ENCODE assay signal across 1 cellular context in the genomic region with DNA sequence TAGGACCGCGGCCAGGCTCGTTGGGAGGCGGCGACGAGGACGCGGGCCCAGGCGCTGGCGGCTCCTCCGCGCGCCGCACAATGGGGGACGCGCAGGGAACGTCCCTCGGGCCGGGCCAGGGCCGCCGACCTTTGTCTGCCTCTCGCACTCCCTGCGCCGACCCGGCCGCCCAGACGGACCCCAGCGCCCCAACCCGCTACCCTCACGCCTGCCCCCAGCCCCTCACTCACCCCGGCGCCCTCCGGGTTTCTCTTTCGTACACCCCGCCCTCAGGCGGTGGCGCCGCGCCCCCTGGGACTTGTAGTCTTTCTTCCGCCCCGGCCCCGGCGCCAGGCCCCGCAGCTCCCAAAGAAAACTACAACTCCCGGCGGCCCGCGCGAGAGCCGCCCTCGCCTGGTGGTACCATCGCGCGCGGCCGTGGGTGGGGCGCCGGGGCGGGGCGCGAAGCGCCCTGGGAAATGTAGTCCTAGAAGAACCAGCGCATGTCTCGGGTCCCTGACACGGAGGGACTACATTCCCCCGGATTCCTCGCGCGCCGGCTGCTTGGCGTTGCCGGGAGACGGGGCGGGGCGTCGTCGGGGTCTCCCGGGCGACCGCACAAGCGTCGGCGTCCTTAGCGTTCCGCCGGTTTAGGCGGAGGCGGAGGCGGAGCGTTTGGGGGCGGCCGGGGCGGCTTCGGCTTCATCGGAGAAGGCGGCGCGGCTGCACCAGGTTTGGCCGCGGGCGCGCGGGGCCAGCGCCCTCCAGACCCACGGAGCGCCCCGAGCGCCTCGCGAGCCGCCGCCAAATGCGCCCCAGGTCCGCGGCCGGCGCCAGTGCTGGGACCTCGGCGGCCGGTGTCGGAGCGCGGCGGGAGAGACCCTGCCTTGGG.
TF ChIP-seq lines count a peak whose summit lies in the region.

A gene (minus strand): TSS at position 260 of the 871 bp plus-strand sequence. CDS start 24,546 bp downstream, outside the sequence.

TF ChIP-seq in K562, 482 proteins besides CTCF, POLR2A, EP300 and RAD21 (continued from another document and continues in another):
- TF ChIP-seq, protein P1, sequence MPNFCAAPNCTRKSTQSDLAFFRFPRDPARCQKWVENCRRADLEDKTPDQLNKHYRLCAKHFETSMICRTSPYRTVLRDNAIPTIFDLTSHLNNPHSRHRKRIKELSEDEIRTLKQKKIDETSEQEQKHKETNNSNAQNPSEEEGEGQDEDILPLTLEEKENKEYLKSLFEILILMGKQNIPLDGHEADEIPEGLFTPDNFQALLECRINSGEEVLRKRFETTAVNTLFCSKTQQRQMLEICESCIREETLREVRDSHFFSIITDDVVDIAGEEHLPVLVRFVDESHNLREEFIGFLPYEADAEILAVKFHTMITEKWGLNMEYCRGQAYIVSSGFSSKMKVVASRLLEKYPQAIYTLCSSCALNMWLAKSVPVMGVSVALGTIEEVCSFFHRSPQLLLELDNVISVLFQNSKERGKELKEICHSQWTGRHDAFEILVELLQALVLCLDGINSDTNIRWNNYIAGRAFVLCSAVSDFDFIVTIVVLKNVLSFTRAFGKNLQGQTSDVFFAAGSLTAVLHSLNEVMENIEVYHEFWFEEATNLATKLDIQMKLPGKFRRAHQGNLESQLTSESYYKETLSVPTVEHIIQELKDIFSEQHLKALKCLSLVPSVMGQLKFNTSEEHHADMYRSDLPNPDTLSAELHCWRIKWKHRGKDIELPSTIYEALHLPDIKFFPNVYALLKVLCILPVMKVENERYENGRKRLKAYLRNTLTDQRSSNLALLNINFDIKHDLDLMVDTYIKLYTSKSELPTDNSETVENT (CRISPR knock-in tag; IDR thresholded peaks at IDR 0.05) = peak; percentile 56; the same call in 1 of the 2 replicates
- TF ChIP-seq, protein P2, sequence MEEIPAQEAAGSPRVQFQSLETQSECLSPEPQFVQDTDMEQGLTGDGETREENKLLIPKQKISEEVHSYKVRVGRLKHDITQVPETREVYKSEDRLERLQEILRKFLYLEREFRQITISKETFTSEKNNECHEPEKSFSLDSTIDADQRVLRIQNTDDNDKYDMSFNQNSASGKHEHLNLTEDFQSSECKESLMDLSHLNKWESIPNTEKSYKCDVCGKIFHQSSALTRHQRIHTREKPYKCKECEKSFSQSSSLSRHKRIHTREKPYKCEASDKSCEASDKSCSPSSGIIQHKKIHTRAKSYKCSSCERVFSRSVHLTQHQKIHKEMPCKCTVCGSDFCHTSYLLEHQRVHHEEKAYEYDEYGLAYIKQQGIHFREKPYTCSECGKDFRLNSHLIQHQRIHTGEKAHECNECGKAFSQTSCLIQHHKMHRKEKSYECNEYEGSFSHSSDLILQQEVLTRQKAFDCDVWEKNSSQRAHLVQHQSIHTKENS (CRISPR knock-in tag; IDR thresholded peaks at IDR 0.05) = no peak
- TF ChIP-seq BRD4 (IDR thresholded peaks at IDR 0.05) = no peak
- TF ChIP-seq, protein P3, sequence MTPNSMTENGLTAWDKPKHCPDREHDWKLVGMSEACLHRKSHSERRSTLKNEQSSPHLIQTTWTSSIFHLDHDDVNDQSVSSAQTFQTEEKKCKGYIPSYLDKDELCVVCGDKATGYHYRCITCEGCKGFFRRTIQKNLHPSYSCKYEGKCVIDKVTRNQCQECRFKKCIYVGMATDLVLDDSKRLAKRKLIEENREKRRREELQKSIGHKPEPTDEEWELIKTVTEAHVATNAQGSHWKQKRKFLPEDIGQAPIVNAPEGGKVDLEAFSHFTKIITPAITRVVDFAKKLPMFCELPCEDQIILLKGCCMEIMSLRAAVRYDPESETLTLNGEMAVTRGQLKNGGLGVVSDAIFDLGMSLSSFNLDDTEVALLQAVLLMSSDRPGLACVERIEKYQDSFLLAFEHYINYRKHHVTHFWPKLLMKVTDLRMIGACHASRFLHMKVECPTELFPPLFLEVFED (CRISPR knock-in tag; conservative IDR thresholded peaks at IDR 0.05) = no peak
- TF ChIP-seq SNIP1 (IDR thresholded peaks at IDR 0.05; ENCODE audit: low read depth) = no peak
- no peak for TF ChIP-seq NCOA6 (IDR thresholded peaks at IDR 0.05)
- no peak for TF ChIP-seq LEF1 (IDR thresholded peaks at IDR 0.05)
- no peak for TF ChIP-seq ZSCAN32 (CRISPR knock-in tag; IDR thresholded peaks at IDR 0.05)
- TF ChIP-seq SPI1 (IDR thresholded peaks at IDR 0.05; ENCODE audit: borderline replicate concordance, low read depth, low read length) = no peak
- TF ChIP-seq ZBTB7A (IDR thresholded peaks at IDR 0.05; ENCODE audit: borderline replicate concordance, control insufficient read depth, low read depth, low read length) = peak; percentile 93
- no peak for TF ChIP-seq SETDB1 (IDR thresholded peaks at IDR 0.05; ENCODE audit: low read length)
- TF ChIP-seq CREM (IDR thresholded peaks at IDR 0.05; ENCODE audit: low read depth) = peak; percentile 85
- no peak for TF ChIP-seq EZH2 (IDR thresholded peaks at IDR 0.05; ENCODE audit: borderline replicate concordance, low read depth, low read length)
- TF ChIP-seq, protein P4, sequence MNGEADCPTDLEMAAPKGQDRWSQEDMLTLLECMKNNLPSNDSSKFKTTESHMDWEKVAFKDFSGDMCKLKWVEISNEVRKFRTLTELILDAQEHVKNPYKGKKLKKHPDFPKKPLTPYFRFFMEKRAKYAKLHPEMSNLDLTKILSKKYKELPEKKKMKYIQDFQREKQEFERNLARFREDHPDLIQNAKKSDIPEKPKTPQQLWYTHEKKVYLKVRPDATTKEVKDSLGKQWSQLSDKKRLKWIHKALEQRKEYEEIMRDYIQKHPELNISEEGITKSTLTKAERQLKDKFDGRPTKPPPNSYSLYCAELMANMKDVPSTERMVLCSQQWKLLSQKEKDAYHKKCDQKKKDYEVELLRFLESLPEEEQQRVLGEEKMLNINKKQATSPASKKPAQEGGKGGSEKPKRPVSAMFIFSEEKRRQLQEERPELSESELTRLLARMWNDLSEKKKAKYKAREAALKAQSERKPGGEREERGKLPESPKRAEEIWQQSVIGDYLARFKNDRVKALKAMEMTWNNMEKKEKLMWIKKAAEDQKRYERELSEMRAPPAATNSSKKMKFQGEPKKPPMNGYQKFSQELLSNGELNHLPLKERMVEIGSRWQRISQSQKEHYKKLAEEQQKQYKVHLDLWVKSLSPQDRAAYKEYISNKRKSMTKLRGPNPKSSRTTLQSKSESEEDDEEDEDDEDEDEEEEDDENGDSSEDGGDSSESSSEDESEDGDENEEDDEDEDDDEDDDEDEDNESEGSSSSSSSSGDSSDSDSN (IDR thresholded peaks at IDR 0.05; ENCODE audit: borderline replicate concordance in 1 of 2, low read depth in 2 of 2, low read length in 2 of 2) = peak in 1 of 2 experiments; percentile 74; a peak in 1 of 4 replicates
- TF ChIP-seq ZFP1 (CRISPR knock-in tag; IDR thresholded peaks at IDR 0.05) = no peak
- TF ChIP-seq, protein P5, sequence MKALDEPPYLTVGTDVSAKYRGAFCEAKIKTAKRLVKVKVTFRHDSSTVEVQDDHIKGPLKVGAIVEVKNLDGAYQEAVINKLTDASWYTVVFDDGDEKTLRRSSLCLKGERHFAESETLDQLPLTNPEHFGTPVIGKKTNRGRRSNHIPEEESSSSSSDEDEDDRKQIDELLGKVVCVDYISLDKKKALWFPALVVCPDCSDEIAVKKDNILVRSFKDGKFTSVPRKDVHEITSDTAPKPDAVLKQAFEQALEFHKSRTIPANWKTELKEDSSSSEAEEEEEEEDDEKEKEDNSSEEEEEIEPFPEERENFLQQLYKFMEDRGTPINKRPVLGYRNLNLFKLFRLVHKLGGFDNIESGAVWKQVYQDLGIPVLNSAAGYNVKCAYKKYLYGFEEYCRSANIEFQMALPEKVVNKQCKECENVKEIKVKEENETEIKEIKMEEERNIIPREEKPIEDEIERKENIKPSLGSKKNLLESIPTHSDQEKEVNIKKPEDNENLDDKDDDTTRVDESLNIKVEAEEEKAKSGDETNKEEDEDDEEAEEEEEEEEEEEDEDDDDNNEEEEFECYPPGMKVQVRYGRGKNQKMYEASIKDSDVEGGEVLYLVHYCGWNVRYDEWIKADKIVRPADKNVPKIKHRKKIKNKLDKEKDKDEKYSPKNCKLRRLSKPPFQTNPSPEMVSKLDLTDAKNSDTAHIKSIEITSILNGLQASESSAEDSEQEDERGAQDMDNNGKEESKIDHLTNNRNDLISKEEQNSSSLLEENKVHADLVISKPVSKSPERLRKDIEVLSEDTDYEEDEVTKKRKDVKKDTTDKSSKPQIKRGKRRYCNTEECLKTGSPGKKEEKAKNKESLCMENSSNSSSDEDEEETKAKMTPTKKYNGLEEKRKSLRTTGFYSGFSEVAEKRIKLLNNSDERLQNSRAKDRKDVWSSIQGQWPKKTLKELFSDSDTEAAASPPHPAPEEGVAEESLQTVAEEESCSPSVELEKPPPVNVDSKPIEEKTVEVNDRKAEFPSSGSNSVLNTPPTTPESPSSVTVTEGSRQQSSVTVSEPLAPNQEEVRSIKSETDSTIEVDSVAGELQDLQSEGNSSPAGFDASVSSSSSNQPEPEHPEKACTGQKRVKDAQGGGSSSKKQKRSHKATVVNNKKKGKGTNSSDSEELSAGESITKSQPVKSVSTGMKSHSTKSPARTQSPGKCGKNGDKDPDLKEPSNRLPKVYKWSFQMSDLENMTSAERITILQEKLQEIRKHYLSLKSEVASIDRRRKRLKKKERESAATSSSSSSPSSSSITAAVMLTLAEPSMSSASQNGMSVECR (CRISPR knock-in tag; IDR thresholded peaks at IDR 0.05) = peak; percentile 99
- TF ChIP-seq SREBF2 (CRISPR knock-in tag; IDR thresholded peaks at IDR 0.05) = no peak
- TF ChIP-seq ZNF717 (CRISPR knock-in tag; IDR thresholded peaks at IDR 0.05) = no peak
- no peak for TF ChIP-seq ADNP (tag; IDR thresholded peaks at IDR 0.05)
- TF ChIP-seq CC2D1A (IDR thresholded peaks at IDR 0.05) = no peak
- TF ChIP-seq ZNF184 (CRISPR knock-in tag; IDR thresholded peaks at IDR 0.05) = no peak
- no peak for TF ChIP-seq FUS (optimal IDR thresholded peaks at IDR 0.05; ENCODE audit: low read depth, low read length)
- no peak for TF ChIP-seq GTF2F1 (IDR thresholded peaks at IDR 0.05; ENCODE audit: low read depth, low read length)
- no peak for TF ChIP-seq ELF2 (CRISPR knock-in tag; IDR thresholded peaks at IDR 0.05)
- peak; percentile 51; the same call in 1 of the 2 replicates for TF ChIP-seq JUN (IDR thresholded peaks at IDR 0.05; ENCODE audit: borderline replicate concordance, low read depth, low read length)
- no peak for TF ChIP-seq JUN (CRISPR knock-in tag; IDR thresholded peaks at IDR 0.05; ENCODE audit: borderline replicate concordance)
- TF ChIP-seq ZFP30 (CRISPR knock-in tag; IDR thresholded peaks at IDR 0.05; ENCODE audit: borderline replicate concordance) = no peak
- TF ChIP-seq, protein P6, sequence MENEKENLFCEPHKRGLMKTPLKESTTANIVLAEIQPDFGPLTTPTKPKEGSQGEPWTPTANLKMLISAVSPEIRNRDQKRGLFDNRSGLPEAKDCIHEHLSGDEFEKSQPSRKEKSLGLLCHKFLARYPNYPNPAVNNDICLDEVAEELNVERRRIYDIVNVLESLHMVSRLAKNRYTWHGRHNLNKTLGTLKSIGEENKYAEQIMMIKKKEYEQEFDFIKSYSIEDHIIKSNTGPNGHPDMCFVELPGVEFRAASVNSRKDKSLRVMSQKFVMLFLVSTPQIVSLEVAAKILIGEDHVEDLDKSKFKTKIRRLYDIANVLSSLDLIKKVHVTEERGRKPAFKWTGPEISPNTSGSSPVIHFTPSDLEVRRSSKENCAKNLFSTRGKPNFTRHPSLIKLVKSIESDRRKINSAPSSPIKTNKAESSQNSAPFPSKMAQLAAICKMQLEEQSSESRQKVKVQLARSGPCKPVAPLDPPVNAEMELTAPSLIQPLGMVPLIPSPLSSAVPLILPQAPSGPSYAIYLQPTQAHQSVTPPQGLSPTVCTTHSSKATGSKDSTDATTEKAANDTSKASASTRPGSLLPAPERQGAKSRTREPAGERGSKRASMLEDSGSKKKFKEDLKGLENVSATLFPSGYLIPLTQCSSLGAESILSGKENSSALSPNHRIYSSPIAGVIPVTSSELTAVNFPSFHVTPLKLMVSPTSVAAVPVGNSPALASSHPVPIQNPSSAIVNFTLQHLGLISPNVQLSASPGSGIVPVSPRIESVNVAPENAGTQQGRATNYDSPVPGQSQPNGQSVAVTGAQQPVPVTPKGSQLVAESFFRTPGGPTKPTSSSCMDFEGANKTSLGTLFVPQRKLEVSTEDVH (IDR thresholded peaks at IDR 0.05; ENCODE audit: low read depth, partially characterized antibody) = no peak
- peak; percentile 88 for TF ChIP-seq NR2C1 (IDR thresholded peaks at IDR 0.05)
- TF ChIP-seq NR2C1 (tag; IDR thresholded peaks at IDR 0.05) = peak; percentile 95
- peak; percentile 80; the same call in 1 of the 2 replicates for TF ChIP-seq CTBP1 (IDR thresholded peaks at IDR 0.05; ENCODE audit: borderline replicate concordance)
- TF ChIP-seq ZC3H11A (IDR thresholded peaks at IDR 0.05; ENCODE audit: low read depth, low read length) = no peak
- peak; percentile 67; the same call in 1 of the 2 replicates for TF ChIP-seq NR3C1 (CRISPR knock-in tag; IDR thresholded peaks at IDR 0.05)
- TF ChIP-seq ZNF133 (CRISPR knock-in tag; IDR thresholded peaks at IDR 0.05) = 0 out of 2 replicates have a peak, but pooled peaks have one; percentile 77
- TF ChIP-seq SUPT5H (IDR thresholded peaks at IDR 0.05) = peak; percentile 59
